In genomic region chr10:103845983-103846382, GRCh38 we compare ENCODE assay signal across 2 cellular contexts.
TF ChIP-seq lines count a peak whose summit lies in the region.

No MANE protein-coding gene starts in this region.

TF ChIP-seq in HepG2, 621 proteins besides CTCF, POLR2A, EP300 and RAD21 (continued from another document):
- TF ChIP-seq, protein P1, sequence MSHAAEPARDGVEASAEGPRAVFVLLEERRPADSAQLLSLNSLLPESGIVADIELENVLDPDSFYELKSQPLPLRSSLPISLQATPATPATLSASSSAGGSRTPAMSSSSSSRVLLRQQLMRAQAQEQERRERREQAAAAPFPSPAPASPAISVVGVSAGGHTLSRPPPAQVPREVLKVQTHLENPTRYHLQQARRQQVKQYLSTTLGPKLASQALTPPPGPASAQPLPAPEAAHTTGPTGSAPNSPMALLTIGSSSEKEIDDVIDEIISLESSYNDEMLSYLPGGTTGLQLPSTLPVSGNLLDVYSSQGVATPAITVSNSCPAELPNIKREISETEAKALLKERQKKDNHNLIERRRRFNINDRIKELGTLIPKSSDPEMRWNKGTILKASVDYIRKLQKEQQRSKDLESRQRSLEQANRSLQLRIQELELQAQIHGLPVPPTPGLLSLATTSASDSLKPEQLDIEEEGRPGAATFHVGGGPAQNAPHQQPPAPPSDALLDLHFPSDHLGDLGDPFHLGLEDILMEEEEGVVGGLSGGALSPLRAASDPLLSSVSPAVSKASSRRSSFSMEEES (CRISPR knock-in tag; IDR thresholded peaks at IDR 0.05) = no peak
- no peak for TF ChIP-seq TBX2 (CRISPR knock-in tag; IDR thresholded peaks at IDR 0.05; ENCODE audit: borderline replicate concordance)
- TF ChIP-seq SMAD9 (CRISPR knock-in tag; IDR thresholded peaks at IDR 0.05) = no peak
- TF ChIP-seq RBM39 (IDR thresholded peaks at IDR 0.05; ENCODE audit: low read depth, low read length, poor library complexity, severe bottlenecking) = no peak
- TF ChIP-seq, protein P2, sequence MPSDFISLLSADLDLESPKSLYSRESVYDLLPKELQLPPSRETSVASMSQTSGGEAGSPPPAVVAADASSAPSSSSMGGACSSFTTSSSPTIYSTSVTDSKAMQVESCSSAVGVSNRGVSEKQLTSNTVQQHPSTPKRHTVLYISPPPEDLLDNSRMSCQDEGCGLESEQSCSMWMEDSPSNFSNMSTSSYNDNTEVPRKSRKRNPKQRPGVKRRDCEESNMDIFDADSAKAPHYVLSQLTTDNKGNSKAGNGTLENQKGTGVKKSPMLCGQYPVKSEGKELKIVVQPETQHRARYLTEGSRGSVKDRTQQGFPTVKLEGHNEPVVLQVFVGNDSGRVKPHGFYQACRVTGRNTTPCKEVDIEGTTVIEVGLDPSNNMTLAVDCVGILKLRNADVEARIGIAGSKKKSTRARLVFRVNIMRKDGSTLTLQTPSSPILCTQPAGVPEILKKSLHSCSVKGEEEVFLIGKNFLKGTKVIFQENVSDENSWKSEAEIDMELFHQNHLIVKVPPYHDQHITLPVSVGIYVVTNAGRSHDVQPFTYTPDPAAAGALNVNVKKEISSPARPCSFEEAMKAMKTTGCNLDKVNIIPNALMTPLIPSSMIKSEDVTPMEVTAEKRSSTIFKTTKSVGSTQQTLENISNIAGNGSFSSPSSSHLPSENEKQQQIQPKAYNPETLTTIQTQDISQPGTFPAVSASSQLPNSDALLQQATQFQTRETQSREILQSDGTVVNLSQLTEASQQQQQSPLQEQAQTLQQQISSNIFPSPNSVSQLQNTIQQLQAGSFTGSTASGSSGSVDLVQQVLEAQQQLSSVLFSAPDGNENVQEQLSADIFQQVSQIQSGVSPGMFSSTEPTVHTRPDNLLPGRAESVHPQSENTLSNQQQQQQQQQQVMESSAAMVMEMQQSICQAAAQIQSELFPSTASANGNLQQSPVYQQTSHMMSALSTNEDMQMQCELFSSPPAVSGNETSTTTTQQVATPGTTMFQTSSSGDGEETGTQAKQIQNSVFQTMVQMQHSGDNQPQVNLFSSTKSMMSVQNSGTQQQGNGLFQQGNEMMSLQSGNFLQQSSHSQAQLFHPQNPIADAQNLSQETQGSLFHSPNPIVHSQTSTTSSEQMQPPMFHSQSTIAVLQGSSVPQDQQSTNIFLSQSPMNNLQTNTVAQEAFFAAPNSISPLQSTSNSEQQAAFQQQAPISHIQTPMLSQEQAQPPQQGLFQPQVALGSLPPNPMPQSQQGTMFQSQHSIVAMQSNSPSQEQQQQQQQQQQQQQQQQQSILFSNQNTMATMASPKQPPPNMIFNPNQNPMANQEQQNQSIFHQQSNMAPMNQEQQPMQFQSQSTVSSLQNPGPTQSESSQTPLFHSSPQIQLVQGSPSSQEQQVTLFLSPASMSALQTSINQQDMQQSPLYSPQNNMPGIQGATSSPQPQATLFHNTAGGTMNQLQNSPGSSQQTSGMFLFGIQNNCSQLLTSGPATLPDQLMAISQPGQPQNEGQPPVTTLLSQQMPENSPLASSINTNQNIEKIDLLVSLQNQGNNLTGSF (CRISPR knock-in tag; IDR thresholded peaks at IDR 0.05) = no peak
- TF ChIP-seq, protein P3, sequence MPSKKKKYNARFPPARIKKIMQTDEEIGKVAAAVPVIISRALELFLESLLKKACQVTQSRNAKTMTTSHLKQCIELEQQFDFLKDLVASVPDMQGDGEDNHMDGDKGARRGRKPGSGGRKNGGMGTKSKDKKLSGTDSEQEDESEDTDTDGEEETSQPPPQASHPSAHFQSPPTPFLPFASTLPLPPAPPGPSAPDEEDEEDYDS (CRISPR knock-in tag; IDR thresholded peaks at IDR 0.05) = no peak
- TF ChIP-seq KDM2A (CRISPR knock-in tag; IDR thresholded peaks at IDR 0.05; ENCODE audit: borderline replicate concordance, low read depth) = no peak
- TF ChIP-seq STAG1 (CRISPR knock-in tag; IDR thresholded peaks at IDR 0.05) = no peak
- no peak for TF ChIP-seq ZNF883 (CRISPR knock-in tag; IDR thresholded peaks at IDR 0.05; ENCODE audit: not compliant biosample characterization)
- TF ChIP-seq RFXANK (CRISPR knock-in tag; IDR thresholded peaks at IDR 0.05) = no peak
- TF ChIP-seq ZBTB7B (CRISPR knock-in tag; IDR thresholded peaks at IDR 0.05) = no peak
- no peak for TF ChIP-seq TOE1 (CRISPR knock-in tag; IDR thresholded peaks at IDR 0.05)
- TF ChIP-seq, protein P4, sequence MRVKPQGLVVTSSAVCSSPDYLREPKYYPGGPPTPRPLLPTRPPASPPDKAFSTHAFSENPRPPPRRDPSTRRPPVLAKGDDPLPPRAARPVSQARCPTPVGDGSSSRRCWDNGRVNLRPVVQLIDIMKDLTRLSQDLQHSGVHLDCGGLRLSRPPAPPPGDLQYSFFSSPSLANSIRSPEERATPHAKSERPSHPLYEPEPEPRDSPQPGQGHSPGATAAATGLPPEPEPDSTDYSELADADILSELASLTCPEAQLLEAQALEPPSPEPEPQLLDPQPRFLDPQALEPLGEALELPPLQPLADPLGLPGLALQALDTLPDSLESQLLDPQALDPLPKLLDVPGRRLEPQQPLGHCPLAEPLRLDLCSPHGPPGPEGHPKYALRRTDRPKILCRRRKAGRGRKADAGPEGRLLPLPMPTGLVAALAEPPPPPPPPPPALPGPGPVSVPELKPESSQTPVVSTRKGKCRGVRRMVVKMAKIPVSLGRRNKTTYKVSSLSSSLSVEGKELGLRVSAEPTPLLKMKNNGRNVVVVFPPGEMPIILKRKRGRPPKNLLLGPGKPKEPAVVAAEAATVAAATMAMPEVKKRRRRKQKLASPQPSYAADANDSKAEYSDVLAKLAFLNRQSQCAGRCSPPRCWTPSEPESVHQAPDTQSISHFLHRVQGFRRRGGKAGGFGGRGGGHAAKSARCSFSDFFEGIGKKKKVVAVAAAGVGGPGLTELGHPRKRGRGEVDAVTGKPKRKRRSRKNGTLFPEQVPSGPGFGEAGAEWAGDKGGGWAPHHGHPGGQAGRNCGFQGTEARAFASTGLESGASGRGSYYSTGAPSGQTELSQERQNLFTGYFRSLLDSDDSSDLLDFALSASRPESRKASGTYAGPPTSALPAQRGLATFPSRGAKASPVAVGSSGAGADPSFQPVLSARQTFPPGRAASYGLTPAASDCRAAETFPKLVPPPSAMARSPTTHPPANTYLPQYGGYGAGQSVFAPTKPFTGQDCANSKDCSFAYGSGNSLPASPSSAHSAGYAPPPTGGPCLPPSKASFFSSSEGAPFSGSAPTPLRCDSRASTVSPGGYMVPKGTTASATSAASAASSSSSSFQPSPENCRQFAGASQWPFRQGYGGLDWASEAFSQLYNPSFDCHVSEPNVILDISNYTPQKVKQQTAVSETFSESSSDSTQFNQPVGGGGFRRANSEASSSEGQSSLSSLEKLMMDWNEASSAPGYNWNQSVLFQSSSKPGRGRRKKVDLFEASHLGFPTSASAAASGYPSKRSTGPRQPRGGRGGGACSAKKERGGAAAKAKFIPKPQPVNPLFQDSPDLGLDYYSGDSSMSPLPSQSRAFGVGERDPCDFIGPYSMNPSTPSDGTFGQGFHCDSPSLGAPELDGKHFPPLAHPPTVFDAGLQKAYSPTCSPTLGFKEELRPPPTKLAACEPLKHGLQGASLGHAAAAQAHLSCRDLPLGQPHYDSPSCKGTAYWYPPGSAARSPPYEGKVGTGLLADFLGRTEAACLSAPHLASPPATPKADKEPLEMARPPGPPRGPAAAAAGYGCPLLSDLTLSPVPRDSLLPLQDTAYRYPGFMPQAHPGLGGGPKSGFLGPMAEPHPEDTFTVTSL (CRISPR knock-in tag; IDR thresholded peaks at IDR 0.05; ENCODE audit: borderline replicate concordance) = no peak
- no peak for TF ChIP-seq ZNF530 (CRISPR knock-in tag; IDR thresholded peaks at IDR 0.05; ENCODE audit: low read depth)

TF ChIP-seq in SK-N-SH, 30 proteins besides CTCF, POLR2A, EP300 and RAD21 (continued from another document):
- TF ChIP-seq, protein P5, sequence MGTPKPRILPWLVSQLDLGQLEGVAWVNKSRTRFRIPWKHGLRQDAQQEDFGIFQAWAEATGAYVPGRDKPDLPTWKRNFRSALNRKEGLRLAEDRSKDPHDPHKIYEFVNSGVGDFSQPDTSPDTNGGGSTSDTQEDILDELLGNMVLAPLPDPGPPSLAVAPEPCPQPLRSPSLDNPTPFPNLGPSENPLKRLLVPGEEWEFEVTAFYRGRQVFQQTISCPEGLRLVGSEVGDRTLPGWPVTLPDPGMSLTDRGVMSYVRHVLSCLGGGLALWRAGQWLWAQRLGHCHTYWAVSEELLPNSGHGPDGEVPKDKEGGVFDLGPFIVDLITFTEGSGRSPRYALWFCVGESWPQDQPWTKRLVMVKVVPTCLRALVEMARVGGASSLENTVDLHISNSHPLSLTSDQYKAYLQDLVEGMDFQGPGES (IDR thresholded peaks at IDR 0.05; ENCODE audit: low read depth, low read length) = no peak
- TF ChIP-seq, protein P6, sequence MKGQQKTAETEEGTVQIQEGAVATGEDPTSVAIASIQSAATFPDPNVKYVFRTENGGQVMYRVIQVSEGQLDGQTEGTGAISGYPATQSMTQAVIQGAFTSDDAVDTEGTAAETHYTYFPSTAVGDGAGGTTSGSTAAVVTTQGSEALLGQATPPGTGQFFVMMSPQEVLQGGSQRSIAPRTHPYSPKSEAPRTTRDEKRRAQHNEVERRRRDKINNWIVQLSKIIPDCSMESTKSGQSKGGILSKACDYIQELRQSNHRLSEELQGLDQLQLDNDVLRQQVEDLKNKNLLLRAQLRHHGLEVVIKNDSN (IDR thresholded peaks at IDR 0.05; ENCODE audit: borderline replicate concordance, low read depth) = no peak
- TF ChIP-seq, protein P7, sequence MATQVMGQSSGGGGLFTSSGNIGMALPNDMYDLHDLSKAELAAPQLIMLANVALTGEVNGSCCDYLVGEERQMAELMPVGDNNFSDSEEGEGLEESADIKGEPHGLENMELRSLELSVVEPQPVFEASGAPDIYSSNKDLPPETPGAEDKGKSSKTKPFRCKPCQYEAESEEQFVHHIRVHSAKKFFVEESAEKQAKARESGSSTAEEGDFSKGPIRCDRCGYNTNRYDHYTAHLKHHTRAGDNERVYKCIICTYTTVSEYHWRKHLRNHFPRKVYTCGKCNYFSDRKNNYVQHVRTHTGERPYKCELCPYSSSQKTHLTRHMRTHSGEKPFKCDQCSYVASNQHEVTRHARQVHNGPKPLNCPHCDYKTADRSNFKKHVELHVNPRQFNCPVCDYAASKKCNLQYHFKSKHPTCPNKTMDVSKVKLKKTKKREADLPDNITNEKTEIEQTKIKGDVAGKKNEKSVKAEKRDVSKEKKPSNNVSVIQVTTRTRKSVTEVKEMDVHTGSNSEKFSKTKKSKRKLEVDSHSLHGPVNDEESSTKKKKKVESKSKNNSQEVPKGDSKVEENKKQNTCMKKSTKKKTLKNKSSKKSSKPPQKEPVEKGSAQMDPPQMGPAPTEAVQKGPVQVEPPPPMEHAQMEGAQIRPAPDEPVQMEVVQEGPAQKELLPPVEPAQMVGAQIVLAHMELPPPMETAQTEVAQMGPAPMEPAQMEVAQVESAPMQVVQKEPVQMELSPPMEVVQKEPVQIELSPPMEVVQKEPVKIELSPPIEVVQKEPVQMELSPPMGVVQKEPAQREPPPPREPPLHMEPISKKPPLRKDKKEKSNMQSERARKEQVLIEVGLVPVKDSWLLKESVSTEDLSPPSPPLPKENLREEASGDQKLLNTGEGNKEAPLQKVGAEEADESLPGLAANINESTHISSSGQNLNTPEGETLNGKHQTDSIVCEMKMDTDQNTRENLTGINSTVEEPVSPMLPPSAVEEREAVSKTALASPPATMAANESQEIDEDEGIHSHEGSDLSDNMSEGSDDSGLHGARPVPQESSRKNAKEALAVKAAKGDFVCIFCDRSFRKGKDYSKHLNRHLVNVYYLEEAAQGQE (IDR thresholded peaks at IDR 0.05; ENCODE audit: low read depth, low read length) = no peak
- TF ChIP-seq EZH2phosphoT487 (IDR thresholded peaks at IDR 0.05; ENCODE audit: borderline replicate concordance, low read depth) (no peak), MEF2A (IDR thresholded peaks at IDR 0.05; ENCODE audit: borderline replicate concordance, low read depth) (no peak), TAF1 (IDR thresholded peaks at IDR 0.05; ENCODE audit: borderline replicate concordance, low read depth, low read length) (no peak), ZBTB33 (IDR thresholded peaks at IDR 0.05; ENCODE audit: borderline replicate concordance, low read depth) (no peak), RFX5 (IDR thresholded peaks at IDR 0.05; ENCODE audit: low read length) (no peak), GATA2 (CRISPR knock-in tag; IDR thresholded peaks at IDR 0.05) (no peak), RCOR1 (IDR thresholded peaks at IDR 0.05; ENCODE audit: low read length) (no peak), MAX (IDR thresholded peaks at IDR 0.05; ENCODE audit: low read depth) (no peak), NFIC (IDR thresholded peaks at IDR 0.05; ENCODE audit: borderline replicate concordance) (no peak), TEAD4 (IDR thresholded peaks at IDR 0.05; ENCODE audit: borderline replicate concordance, insufficient read depth) (no peak), JUND (IDR thresholded peaks at IDR 0.05) (no peak)
